25 cellular contexts compared by ENCODE assay signal in the genomic region with DNA sequence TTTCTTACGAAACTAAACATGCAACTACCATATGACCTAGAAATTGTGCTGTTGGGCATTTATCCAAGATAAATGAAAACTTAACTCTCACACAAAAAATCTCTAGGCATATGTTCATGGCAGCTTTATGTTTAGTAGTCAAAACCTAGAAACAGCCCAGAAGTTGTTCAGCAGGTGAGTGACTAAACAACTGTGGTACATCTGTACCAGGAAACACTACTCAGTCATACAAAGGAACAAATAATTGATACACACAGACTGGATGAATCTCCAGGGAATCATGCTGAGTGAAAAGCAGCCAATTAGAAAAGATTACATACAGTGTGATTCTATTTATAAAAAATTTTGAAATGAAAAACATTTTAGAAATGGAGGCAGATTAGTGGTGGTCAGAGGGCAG. TPM values are rescaled to one million over a fixed set of nuclear protein-coding genes. Genes with fewer than 3 reads are reported as not detected.
"Had no signal": no experiment of that assay in that cellular context is flagged by ENCODE, and none has a peak within 500 bp of the region (broad histone marks: within the 10 kb centered on the region; RNA-seq: fewer than 3 reads in every experiment).

No MANE protein-coding gene starts in this region.

- H3K4me3 ChIP-seq: esophagus muscularis mucosa, gastrocnemius medialis, pancreas, right lobe of liver, suprapubic skin, transverse colon, uterus had no signal

- H3K4me1 ChIP-seq: esophagus muscularis mucosa, gastrocnemius medialis, suprapubic skin, uterus had no signal

- ATAC-seq: activated CD8-positive, alpha-beta memory T cell treated with anti-CD3 and anti-CD28 coated beads, Interleukin-2, amount 10 ng/mL, durations not matched to agents 7 days and 5 days; gastrocnemius medialis; natural killer cell treated with Interleukin-12 subunit alpha and Interleukin-12 subunit beta and Interleukin-15 and Interleukin-18, amount 100 ng/mL, for 72 hours; pancreas; stimulated activated naive CD8-positive, alpha-beta T cell treated with anti-CD3 and anti-CD28 coated beads, Interleukin-15, amount 100 ng/mL, for 72 hours had no signal

- H3K9me3 ChIP-seq: esophagus muscularis mucosa, gastrocnemius medialis, neutrophil, pancreas, right lobe of liver, suprapubic skin, transverse colon, uterus had no signal

- H3K36me3 ChIP-seq: neutrophil, pancreas, right lobe of liver, uterus had no signal

- FAIRE-seq: pancreas, small intestine had no signal

- DNase-seq: activated CD4-positive, alpha-beta memory T cell treated with anti-CD3 and anti-CD28 coated beads, Interleukin-2, amount 10 ng/mL, durations not matched to agents 7 days and 5 days; activated CD8-positive, alpha-beta memory T cell treated with anti-CD3 and anti-CD28 coated beads, Interleukin-2, amount 10 ng/mL, durations not matched to agents 7 days and 5 days; activated naive CD8-positive, alpha-beta T cell treated with anti-CD3 and anti-CD28 coated beads for 36 hours; amygdala; central memory CD4-positive, alpha-beta T cell; cortex of kidney; effector CD4-positive, alpha-beta T cell; gastrocnemius medialis; head of caudate nucleus; kidney glomerular epithelial cell; mesendoderm; pancreas; right lobe of liver; small intestine; stimulated activated CD4-positive, alpha-beta T cell treated with anti-CD3 and anti-CD28 coated beads, Interleukin-15, amount 100 ng/mL, for 24 hours; stimulated activated CD4-positive, alpha-beta T cell treated with anti-CD3 and anti-CD28 coated beads, Interleukin-2, amount 100 ng/mL, for 48 hours; stimulated activated naive CD8-positive, alpha-beta T cell treated with anti-CD3 and anti-CD28 coated beads, Interleukin-15, amount 100 ng/mL, for 72 hours; transverse colon; uterus had no signal

- H3K27me3 ChIP-seq: esophagus muscularis mucosa, gastrocnemius medialis, neutrophil, pancreas, right lobe of liver, suprapubic skin, transverse colon, uterus had no signal

RNA-seq across cellular contexts. Expression of a gene that starts 35.5 kb away (rescaled TPM):
- total RNA-seq: activated CD4-positive, alpha-beta memory T cell treated with anti-CD3 and anti-CD28 coated beads, Interleukin-2, amount 10 ng/mL, durations not matched to agents 7 days and 5 days; activated CD8-positive, alpha-beta memory T cell treated with anti-CD3 and anti-CD28 coated beads, Interleukin-2, amount 10 ng/mL, durations not matched to agents 7 days and 5 days; activated naive CD8-positive, alpha-beta T cell treated with anti-CD3 and anti-CD28 coated beads for 36 hours; esophagus muscularis mucosa; gastrocnemius medialis; natural killer cell treated with Interleukin-12 subunit alpha and Interleukin-12 subunit beta and Interleukin-15 and Interleukin-18, amount 100 ng/mL, for 72 hours; pulmonary artery endothelial cell; suprapubic skin; T-helper 2 cell treated with Interferon-gamma antibody and Interleukin-4, amounts not matched to agents 100 ng/mL and 5 ng/mL, for 36 hours; transverse colon; uterus had no signal
- polyA plus RNA-seq: pancreas had no signal

RNA-seq across cellular contexts. Expression of a gene that starts 35.7 kb away (rescaled TPM):
- total RNA-seq: activated CD4-positive, alpha-beta memory T cell treated with anti-CD3 and anti-CD28 coated beads, Interleukin-2, amount 10 ng/mL, durations not matched to agents 7 days and 5 days; activated CD8-positive, alpha-beta memory T cell treated with anti-CD3 and anti-CD28 coated beads, Interleukin-2, amount 10 ng/mL, durations not matched to agents 7 days and 5 days; activated naive CD8-positive, alpha-beta T cell treated with anti-CD3 and anti-CD28 coated beads for 36 hours; esophagus muscularis mucosa; natural killer cell treated with Interleukin-12 subunit alpha and Interleukin-12 subunit beta and Interleukin-15 and Interleukin-18, amount 100 ng/mL, for 72 hours; pulmonary artery endothelial cell; suprapubic skin; T-helper 2 cell treated with Interferon-gamma antibody and Interleukin-4, amounts not matched to agents 100 ng/mL and 5 ng/mL, for 36 hours had no signal
- polyA plus RNA-seq: pancreas had no signal
